In the genomic region with DNA sequence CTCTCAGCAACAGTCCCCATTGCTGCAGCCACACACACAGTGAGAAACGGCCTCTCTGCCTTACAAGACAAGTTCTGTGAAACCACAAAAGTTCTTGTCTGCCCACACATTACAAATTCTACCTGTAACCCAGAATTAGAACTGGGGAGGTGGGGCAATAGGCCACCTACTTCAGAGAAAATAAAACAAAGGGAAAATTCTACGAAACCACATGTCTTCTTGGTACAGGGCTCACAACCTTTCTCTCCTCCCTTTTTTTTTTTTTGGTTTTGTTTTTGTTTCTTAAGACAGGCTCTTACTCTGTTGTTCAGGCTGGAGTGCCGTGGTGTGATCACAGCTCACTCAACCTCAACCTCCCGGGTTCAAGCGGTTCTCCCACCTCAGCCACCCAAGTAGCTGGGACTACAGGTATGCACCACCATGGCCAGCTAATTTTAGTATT, we compare ENCODE assay signal across 8 cellular contexts. TPM values are rescaled to one million over a fixed set of nuclear protein-coding genes. Genes with fewer than 3 reads are reported as not detected.
DNase-seq lines count a peak whose midpoint lies in the region; ATAC-seq lines count a peak whose summit lies in the region.

No MANE protein-coding gene starts in this region.

- H3K36me3 ChIP-seq in mesenchymal stem cell (ENCODE audit: control insufficient read depth in 1 of 2, insufficient read depth in 2 of 2, low read depth in 1 of 2, low read length in 2 of 2) = no peaks in the 10 kb centered on the region

- H4K91ac ChIP-seq in mesenchymal stem cell (ENCODE audit: low read length) = no peak overlapping the region

- peaks cover 0 to 13% of the 10 kb centered on the region in 2 experiments for H3K27me3 ChIP-seq in mesenchymal stem cell (ENCODE audit: control insufficient read depth in 1 of 2, insufficient read depth in 1 of 2, low read length in 2 of 2)

- H3K4me1 ChIP-seq in mesenchymal stem cell (ENCODE audit: control insufficient read depth, insufficient read depth, low read depth, low read length) = no peaks in the 10 kb centered on the region

- ATAC-seq in GM18907 (IDR thresholded peaks at IDR 0.05; ENCODE audit: unreplicated experiment) (peak; percentile 95), HG02885 (IDR thresholded peaks at IDR 0.05; ENCODE audit: poor library complexity, unreplicated experiment) (peak; percentile 97)

- no peak overlapping the region for H3K4me3 ChIP-seq in mesenchymal stem cell (ENCODE audit: insufficient read depth in 1 of 2, low read depth in 1 of 2, low read length in 2 of 2)

- H2BK5ac ChIP-seq in mesenchymal stem cell (ENCODE audit: low read depth, low read length, poor library complexity, severe bottlenecking) = no peak overlapping the region

- no peak overlapping the region for H3K14ac ChIP-seq in mesenchymal stem cell (ENCODE audit: low read length in 2 of 2)

- no peak overlapping the region for H3K4me2 ChIP-seq in mesenchymal stem cell (ENCODE audit: low read length, poor library complexity, severe bottlenecking)

- H2AFZ ChIP-seq in mesenchymal stem cell (ENCODE audit: low read depth, low read length) = no peak overlapping the region

- no peak overlapping the region for H4K8ac ChIP-seq in mesenchymal stem cell (ENCODE audit: low read length)

- no peak overlapping the region for H2AK5ac ChIP-seq in mesenchymal stem cell (ENCODE audit: low read length, severe bottlenecking)

- H3K79me1 ChIP-seq in mesenchymal stem cell (replicated peaks; ENCODE audit: low read length, poor library complexity, severe bottlenecking) = no peaks in the 10 kb centered on the region

- no peak overlapping the region for H2BK12ac ChIP-seq in mesenchymal stem cell (ENCODE audit: low read length in 2 of 2)

- WGBS in mesenchymal stem cell = 53% methylated on average over 3 of the region's 5 CpGs

- no peaks in the 10 kb centered on the region for H3K9me3 ChIP-seq in mesenchymal stem cell (ENCODE audit: control insufficient read depth, low read length)

- H2BK15ac ChIP-seq in mesenchymal stem cell (ENCODE audit: low read depth, poor library complexity, severe bottlenecking) = no peak overlapping the region

- no peak overlapping the region for H3K23ac ChIP-seq in mesenchymal stem cell (ENCODE audit: low read length in 2 of 2)

- H3K9ac ChIP-seq in mesenchymal stem cell (ENCODE audit: low read length) = no peak overlapping the region

- no peak overlapping the region for H2BK120ac ChIP-seq in mesenchymal stem cell (ENCODE audit: low read depth, low read length)

- H3K4ac ChIP-seq in mesenchymal stem cell (ENCODE audit: low read depth in 1 of 2, low read length in 2 of 2) = no peak overlapping the region

- H3K27ac ChIP-seq in mesenchymal stem cell (ENCODE audit: low read length, poor library complexity, severe bottlenecking) = no peak overlapping the region

- DNase-seq in activated CD4-positive, alpha-beta T cell treated with anti-CD3 and anti-CD28 coated beads, Interleukin-2, amount 50 U/mL, for 1 hour = peak; percentile 26
- DNase-seq in stimulated activated CD4-positive, alpha-beta T cell treated with anti-CD3 and anti-CD28 coated beads, Interleukin-15, amount 100 ng/mL, for 24 hours = peak; percentile 63
- DNase-seq in NOMO-1 treated with dmso at 0.1 percent for 144 hours (lab: John Stamatoyannopoulos, UW; ENCODE audit: unreplicated experiment) (no peak), GOT3 (lab: John Stamatoyannopoulos, UW) (no peak), putamen (ENCODE audit: low spot score) (no peak), mesenchymal stem cell (no peak)

- H3K18ac ChIP-seq in mesenchymal stem cell (ENCODE audit: low read depth in 1 of 2, low read length in 2 of 2) = no peak overlapping the region

RNA-seq across cellular contexts. Expression of a gene that starts 30.2 kb away (rescaled TPM):
- 3.7 TPM for polyA plus RNA-seq in mesenchymal stem cell (2013, experiment 1 of 2)
- polyA plus RNA-seq in mesenchymal stem cell (2013, experiment 2 of 2) = 3.8 TPM

Comparison
In these comparisons a context has a peak if more than half of its experiments do, and no peak if none do; other contexts are left out.
1. DNase-seq: peak in activated CD4-positive, alpha-beta T cell treated with anti-CD3 and anti-CD28 coated beads, Interleukin-2, amount 50 U/mL, for 1 hour (single experiment) and stimulated activated CD4-positive, alpha-beta T cell treated with anti-CD3 and anti-CD28 coated beads, Interleukin-15, amount 100 ng/mL, for 24 hours (single experiment); none in NOMO-1 treated with dmso at 0.1 percent for 144 hours (single experiment), GOT3 (single experiment), putamen (single experiment) and mesenchymal stem cell (single experiment).